ENCODE assay signal across 16 cellular contexts in genomic region chr16:19689342-19689741, GRCh38. TPM values are rescaled to one million over a fixed set of nuclear protein-coding genes. Genes with fewer than 3 reads are reported as not detected.
DNase-seq lines count a peak whose midpoint lies in the region; ATAC-seq and TF ChIP-seq lines count a peak whose summit lies in the region.
"Had no signal": no experiment of that assay in that cellular context is flagged by ENCODE, and none has a peak within 500 bp of the region (broad histone marks: within the 10 kb centered on the region; RNA-seq: fewer than 3 reads in every experiment).

No MANE protein-coding gene starts in this region.

- POLR2A ChIA-PET in activated CD4-positive, alpha-beta T cell treated with anti-CD3 and anti-CD28 coated beads, Interleukin-2, amount 10 ng/mL, durations not matched to agents 7 days and 5 days (lab: Charles Lee): no interaction called here

- H3K27me3 Mint-ChIP-seq in activated CD4-positive, alpha-beta T cell treated with anti-CD3 and anti-CD28 coated beads, Interleukin-2, amount 10 ng/mL, durations not matched to agents 7 days and 5 days: no peaks in the 10 kb centered on the region
- H3K27me3 Mint-ChIP-seq in central memory CD8-positive, alpha-beta T cell: no peaks in the 10 kb centered on the region
- H3K27me3 Mint-ChIP-seq in stimulated activated naive B cell treated with anti-CD40 and anti-IgM and Interleukin-4, amounts not matched to agents 10 μg/mL and 1 μg/mL and 100 μg/mL, for 72 hours: no peaks in the 10 kb centered on the region

- H3K4me3 ChIP-seq in KMS-11 (IDR thresholded peaks at IDR 0.05; ENCODE audit: insufficient read depth, low read depth, low read length): no peak overlapping the region

- peaks cover 11% of the 10 kb centered on the region for H3K4me1 ChIP-seq in KMS-11 (ENCODE audit: low read depth, poor library complexity, severe bottlenecking)

- peak overlapping the region; percentile 14; the same call in 1 of the 2 replicates for H3K4me2 ChIP-seq in KMS-11

- CTCF ChIA-PET in activated CD4-positive, alpha-beta T cell treated with anti-CD3 and anti-CD28 coated beads, Interleukin-2, amount 10 ng/mL, durations not matched to agents 7 days and 5 days (lab: Charles Lee): interaction anchor here (0.6 kb wide), 1 partner anchor 26 kb away, joined by 3 read pairs; no protein-coding TSS in a partner anchor

- no peak for ATAC-seq in central memory CD8-positive, alpha-beta T cell (replicated peaks; ENCODE audit: extremely low read depth, poor library complexity, severe bottlenecking)
- no peak for ATAC-seq in stimulated activated naive B cell treated with anti-CD40 and anti-IgM and Interleukin-4, amounts not matched to agents 10 μg/mL and 1 μg/mL and 100 μg/mL, for 72 hours (replicated peaks)

- no peak for DNase-seq in activated CD4-positive, alpha-beta T cell treated with anti-CD3 and anti-CD28 coated beads, Interleukin-2, amount 10 ng/mL, durations not matched to agents 7 days and 5 days
- DNase-seq in activated CD4-positive, alpha-beta T cell treated with anti-CD3 and anti-CD28 coated beads for 48 hours: no peak
- no peak for DNase-seq in central memory CD8-positive, alpha-beta T cell (ENCODE audit: low spot score in 2 of 2)
- no peak for DNase-seq in stimulated activated naive B cell treated with anti-CD40 and anti-IgM and Interleukin-4, amounts not matched to agents 10 μg/mL and 1 μg/mL and 100 μg/mL, for 72 hours
- DNase-seq in amniotic stem cell (lab: John Stamatoyannopoulos, UW): no peak
- DNase-seq in NCI-H2227 (lab: John Stamatoyannopoulos, UW; ENCODE audit: unreplicated experiment): no peak
- no peak for DNase-seq in activated CD8-positive, alpha-beta memory T cell treated with anti-CD3 and anti-CD28 coated beads, Interleukin-2, amount 50 U/mL, for 4 hours
- DNase-seq: C1 segment of cervical spinal cord, COR-L47, GF-D8, GOT3, NCI-H187, NCI-H446, OCI-M1, RPMI8226 had no signal

- TF ChIP-seq CTCF in KMS-11 (conservative IDR thresholded peaks at IDR 0.05; ENCODE audit: low read depth, low read length): no peak

- no peak overlapping the region for H3K4me3 Mint-ChIP-seq in activated CD4-positive, alpha-beta T cell treated with anti-CD3 and anti-CD28 coated beads, Interleukin-2, amount 10 ng/mL, durations not matched to agents 7 days and 5 days
- peak overlapping the region; percentile 11 for H3K4me3 Mint-ChIP-seq in central memory CD8-positive, alpha-beta T cell
- H3K4me3 Mint-ChIP-seq in stimulated activated naive B cell treated with anti-CD40 and anti-IgM and Interleukin-4, amounts not matched to agents 10 μg/mL and 1 μg/mL and 100 μg/mL, for 72 hours: no peak overlapping the region

- H3K27ac Mint-ChIP-seq in activated CD4-positive, alpha-beta T cell treated with anti-CD3 and anti-CD28 coated beads, Interleukin-2, amount 10 ng/mL, durations not matched to agents 7 days and 5 days: peak overlapping the region; percentile 31
- no peak overlapping the region for H3K27ac Mint-ChIP-seq in central memory CD8-positive, alpha-beta T cell (ENCODE audit: low read depth)
- peak overlapping the region; percentile 62 for H3K27ac Mint-ChIP-seq in stimulated activated naive B cell treated with anti-CD40 and anti-IgM and Interleukin-4, amounts not matched to agents 10 μg/mL and 1 μg/mL and 100 μg/mL, for 72 hours

- H3K27me3 ChIP-seq in KMS-11 (ENCODE audit: insufficient read depth, low read depth): no peaks in the 10 kb centered on the region

- no peak overlapping the region for H2AFZ ChIP-seq in KMS-11 (ENCODE audit: low read depth)

- no peaks in the 10 kb centered on the region for H4K20me1 ChIP-seq in KMS-11 (ENCODE audit: insufficient read depth)

- H3K9me3 Mint-ChIP-seq in activated CD4-positive, alpha-beta T cell treated with anti-CD3 and anti-CD28 coated beads, Interleukin-2, amount 10 ng/mL, durations not matched to agents 7 days and 5 days: peaks cover 3% of the 10 kb centered on the region
- no peaks in the 10 kb centered on the region for H3K9me3 Mint-ChIP-seq in central memory CD8-positive, alpha-beta T cell
- H3K9me3 Mint-ChIP-seq in stimulated activated naive B cell treated with anti-CD40 and anti-IgM and Interleukin-4, amounts not matched to agents 10 μg/mL and 1 μg/mL and 100 μg/mL, for 72 hours: no peaks in the 10 kb centered on the region

- peaks cover 32% of the 10 kb centered on the region for H3K4me1 Mint-ChIP-seq in activated CD4-positive, alpha-beta T cell treated with anti-CD3 and anti-CD28 coated beads, Interleukin-2, amount 10 ng/mL, durations not matched to agents 7 days and 5 days
- H3K4me1 Mint-ChIP-seq in central memory CD8-positive, alpha-beta T cell: peaks cover 14% of the 10 kb centered on the region
- H3K4me1 Mint-ChIP-seq in stimulated activated naive B cell treated with anti-CD40 and anti-IgM and Interleukin-4, amounts not matched to agents 10 μg/mL and 1 μg/mL and 100 μg/mL, for 72 hours: no peaks in the 10 kb centered on the region

- no peaks in the 10 kb centered on the region for H3K79me2 ChIP-seq in KMS-11 (ENCODE audit: insufficient read depth, low read depth)

- no peaks in the 10 kb centered on the region for H3K36me3 ChIP-seq in KMS-11 (ENCODE audit: insufficient read depth)

- peaks cover 38% of the 10 kb centered on the region for H3K36me3 Mint-ChIP-seq in activated CD4-positive, alpha-beta T cell treated with anti-CD3 and anti-CD28 coated beads, Interleukin-2, amount 10 ng/mL, durations not matched to agents 7 days and 5 days (ENCODE audit: low read depth)
- H3K36me3 Mint-ChIP-seq in central memory CD8-positive, alpha-beta T cell (ENCODE audit: insufficient read depth): peaks cover 11% of the 10 kb centered on the region
- H3K36me3 Mint-ChIP-seq in stimulated activated naive B cell treated with anti-CD40 and anti-IgM and Interleukin-4, amounts not matched to agents 10 μg/mL and 1 μg/mL and 100 μg/mL, for 72 hours: peaks cover 49 to 65% of the 10 kb centered on the region in 2 donors

- H3K9ac ChIP-seq in KMS-11: no peak overlapping the region

- no peak overlapping the region for H3K27ac ChIP-seq in KMS-11

RNA-seq across cellular contexts. Expression of gene KNOP1, which starts 28.7 kb away (rescaled TPM):
- 10 to 100 TPM; 16.8 TPM for total RNA-seq in activated CD4-positive, alpha-beta T cell treated with anti-CD3 and anti-CD28 coated beads, Interleukin-2, amount 10 ng/mL, durations not matched to agents 7 days and 5 days

RNA-seq across cellular contexts. Expression of gene IQCK, which starts 28.7 kb away (rescaled TPM):
- 1 to 10 TPM; 1.1 to 1.5 TPM for total RNA-seq in activated CD4-positive, alpha-beta T cell treated with anti-CD3 and anti-CD28 coated beads, Interleukin-2, amount 10 ng/mL, durations not matched to agents 7 days and 5 days
